Comparison of ENCODE assay signal across 1 cellular context in genomic region chr17:14203392-14203791, GRCh38.
TF ChIP-seq lines count a peak whose summit lies in the region.

No MANE protein-coding gene starts in this region.

TF ChIP-seq in GM23338, 12 proteins besides CTCF, POLR2A, EP300 and RAD21 (continued from another document):
- no peak for TF ChIP-seq ZNF462 (CRISPR knock-in tag; IDR thresholded peaks at IDR 0.05)
